Comparison of ENCODE assay signal across 13 cellular contexts in the genomic region with DNA sequence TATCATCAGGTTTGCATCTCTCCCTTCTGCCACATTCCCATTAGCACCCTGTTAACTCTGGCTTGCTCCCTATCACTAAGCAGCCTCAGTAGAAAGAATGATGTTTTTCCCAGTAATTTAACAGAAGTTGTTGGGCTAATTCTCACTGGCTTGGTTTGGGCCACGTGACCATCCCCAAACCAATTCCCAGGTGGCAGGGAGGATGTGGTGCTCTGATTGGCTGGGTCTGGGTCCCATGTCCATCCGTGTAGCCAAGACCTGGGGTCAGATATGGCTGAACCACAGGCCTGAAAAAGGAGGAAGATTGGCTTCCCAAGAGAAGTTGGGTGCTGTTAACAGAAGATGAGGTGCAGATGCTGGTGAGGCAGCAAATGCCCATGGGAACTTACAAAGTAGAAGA.
"Had no signal": no experiment of that assay in that cellular context is flagged by ENCODE, and none has a peak within 500 bp of the region (broad histone marks: within the 10 kb centered on the region; RNA-seq: fewer than 3 reads in every experiment).

No MANE protein-coding gene starts in this region.

- H3K36me3 ChIP-seq: ascending aorta, breast epithelium had no signal

- H3K9me3 ChIP-seq: ascending aorta, breast epithelium, psoas muscle had no signal

- H3K27me3 ChIP-seq: ascending aorta, breast epithelium had no signal

- ATAC-seq: activated T-cell treated with anti-CD3 and anti-CD28 coated beads, Interleukin-2, amount 50 U/mL, for 72 hours; left lobe of liver; natural killer cell treated with Interleukin-12 subunit alpha and Interleukin-12 subunit beta and Interleukin-15 and Interleukin-18, amount 100 ng/mL, for 72 hours; psoas muscle; stimulated activated effector memory CD8-positive, alpha-beta T cell treated with anti-CD3 and anti-CD28 coated beads, Interleukin-12 subunit alpha, Interleukin-12 subunit beta, amount 100 ng/mL, for 72 hours had no signal

- H3K27ac Mint-ChIP-seq: activated CD4-positive, alpha-beta T cell treated with anti-CD3 and anti-CD28 coated beads, Interleukin-2, amount 10 ng/mL, durations not matched to agents 7 days and 5 days; activated naive CD8-positive, alpha-beta T cell treated with anti-CD3 and anti-CD28 coated beads, Interleukin-2, amount 10 ng/mL, durations not matched to agents 7 days and 5 days; activated T-cell treated with anti-CD3 and anti-CD28 coated beads, Interleukin-2, amount 50 U/mL, for 72 hours; memory B cell; natural killer cell treated with Interleukin-12 subunit alpha and Interleukin-12 subunit beta and Interleukin-15 and Interleukin-18, amount 100 ng/mL, for 72 hours; stimulated activated effector memory CD8-positive, alpha-beta T cell treated with anti-CD3 and anti-CD28 coated beads, Interleukin-12 subunit alpha, Interleukin-12 subunit beta, amount 100 ng/mL, for 72 hours had no signal

- H3K4me3 Mint-ChIP-seq: activated CD4-positive, alpha-beta T cell treated with anti-CD3 and anti-CD28 coated beads, Interleukin-2, amount 10 ng/mL, durations not matched to agents 7 days and 5 days; activated naive CD8-positive, alpha-beta T cell treated with anti-CD3 and anti-CD28 coated beads, Interleukin-2, amount 10 ng/mL, durations not matched to agents 7 days and 5 days; activated T-cell treated with anti-CD3 and anti-CD28 coated beads, Interleukin-2, amount 50 U/mL, for 72 hours; memory B cell; natural killer cell treated with Interleukin-12 subunit alpha and Interleukin-12 subunit beta and Interleukin-15 and Interleukin-18, amount 100 ng/mL, for 72 hours; stimulated activated effector memory CD8-positive, alpha-beta T cell treated with anti-CD3 and anti-CD28 coated beads, Interleukin-12 subunit alpha, Interleukin-12 subunit beta, amount 100 ng/mL, for 72 hours had no signal

- H3K36me3 Mint-ChIP-seq: activated naive CD8-positive, alpha-beta T cell treated with anti-CD3 and anti-CD28 coated beads, Interleukin-2, amount 10 ng/mL, durations not matched to agents 7 days and 5 days; memory B cell; natural killer cell treated with Interleukin-12 subunit alpha and Interleukin-12 subunit beta and Interleukin-15 and Interleukin-18, amount 100 ng/mL, for 72 hours; stimulated activated effector memory CD8-positive, alpha-beta T cell treated with anti-CD3 and anti-CD28 coated beads, Interleukin-12 subunit alpha, Interleukin-12 subunit beta, amount 100 ng/mL, for 72 hours had no signal

- H3K27me3 Mint-ChIP-seq: activated CD4-positive, alpha-beta T cell treated with anti-CD3 and anti-CD28 coated beads, Interleukin-2, amount 10 ng/mL, durations not matched to agents 7 days and 5 days had no signal

- H3K27ac ChIP-seq: ascending aorta, psoas muscle had no signal

- H3K4me3 ChIP-seq: ascending aorta, breast epithelium, psoas muscle had no signal

- DNase-seq: activated CD4-positive, alpha-beta T cell treated with anti-CD3 and anti-CD28 coated beads, Interleukin-2, amount 10 ng/mL, durations not matched to agents 7 days and 5 days; activated CD8-positive, alpha-beta memory T cell treated with anti-CD3 and anti-CD28 coated beads, Interleukin-2, amount 50 U/mL, for 48 hours; activated naive CD4-positive, alpha-beta T cell; activated naive CD8-positive, alpha-beta T cell treated with anti-CD3 and anti-CD28 coated beads, Interleukin-2, amount 10 ng/mL, durations not matched to agents 7 days and 5 days; activated T-cell treated with anti-CD3 and anti-CD28 coated beads, Interleukin-2, amount 50 U/mL, for 72 hours; dermis blood vessel endothelial cell; psoas muscle had no signal

- H3K4me1 Mint-ChIP-seq: activated CD4-positive, alpha-beta T cell treated with anti-CD3 and anti-CD28 coated beads, Interleukin-2, amount 10 ng/mL, durations not matched to agents 7 days and 5 days; memory B cell; stimulated activated effector memory CD8-positive, alpha-beta T cell treated with anti-CD3 and anti-CD28 coated beads, Interleukin-12 subunit alpha, Interleukin-12 subunit beta, amount 100 ng/mL, for 72 hours had no signal

- H3K9me3 Mint-ChIP-seq: activated CD4-positive, alpha-beta T cell treated with anti-CD3 and anti-CD28 coated beads, Interleukin-2, amount 10 ng/mL, durations not matched to agents 7 days and 5 days; activated naive CD8-positive, alpha-beta T cell treated with anti-CD3 and anti-CD28 coated beads, Interleukin-2, amount 10 ng/mL, durations not matched to agents 7 days and 5 days; activated T-cell treated with anti-CD3 and anti-CD28 coated beads, Interleukin-2, amount 50 U/mL, for 72 hours; natural killer cell treated with Interleukin-12 subunit alpha and Interleukin-12 subunit beta and Interleukin-15 and Interleukin-18, amount 100 ng/mL, for 72 hours; stimulated activated effector memory CD8-positive, alpha-beta T cell treated with anti-CD3 and anti-CD28 coated beads, Interleukin-12 subunit alpha, Interleukin-12 subunit beta, amount 100 ng/mL, for 72 hours had no signal
